Comparison of ENCODE assay signal across 8 cellular contexts in genomic region chr2:54574107-54574859, GRCh38.
A peak's percentile ranks its signal among the peaks of the same experiment; 100 is the strongest.
DNase-seq lines count a peak whose midpoint lies in the region; ATAC-seq and TF ChIP-seq lines count a peak whose summit lies in the region.

No MANE protein-coding gene starts in this region.

- H3K36me3 ChIP-seq in RWPE2 (ENCODE audit: low read depth): peaks cover 12% of the 10 kb centered on the region
- no peaks in the 10 kb centered on the region for H3K36me3 ChIP-seq in lung (ENCODE audit: control insufficient read depth in 2 of 2, insufficient read depth in 2 of 2, low read length in 2 of 2)
- H3K36me3 ChIP-seq in aorta (ENCODE audit: control insufficient read depth in 1 of 2, insufficient read depth in 2 of 2, low read length in 1 of 2): no peaks in the 10 kb centered on the region

- DNase-seq in RWPE2 (ENCODE audit: low spot score) (no peak), lung (ENCODE audit: low spot score) (peak; percentile 32), aorta (no peak), NCI-H2196 (lab: John Stamatoyannopoulos, UW; ENCODE audit: unreplicated experiment) (no peak), glomerular visceral epithelial cell (ENCODE audit: extremely low spot score) (no peak)
- peak; percentile 52 for DNase-seq in activated naive CD8-positive, alpha-beta T cell treated with anti-CD3 and anti-CD28 coated beads, Interleukin-2, amount 50 U/mL, for 24 hours

- intact Hi-C loops in aorta (cut with DNase I): no loop called here

- H3K9me3 ChIP-seq in RWPE2 (ENCODE audit: severe bottlenecking) (no peaks in the 10 kb centered on the region), lung (ENCODE audit: control insufficient read depth in 2 of 2, insufficient read depth in 1 of 2, low read length in 1 of 2) (no peaks in the 10 kb centered on the region), aorta (ENCODE audit: control insufficient read depth, low read length) (no peaks in the 10 kb centered on the region)

- ATAC-seq in GM18861 (IDR thresholded peaks at IDR 0.05; ENCODE audit: unreplicated experiment): peak; percentile 38
- peak; percentile 39 for ATAC-seq in HG03064 (IDR thresholded peaks at IDR 0.05; ENCODE audit: low read depth, unreplicated experiment)
- ATAC-seq in RWPE2 (ENCODE audit: low read depth): no peak
- ATAC-seq in activated naive CD8-positive, alpha-beta T cell treated with anti-CD3 and anti-CD28 coated beads, Interleukin-2, amount 50 U/mL, for 24 hours: peak; percentile 68
- ATAC-seq in lung (ENCODE audit: insufficient read depth, low FRiP score): no peak
- ATAC-seq in aorta (ENCODE audit: low FRiP score): peak; percentile 22

- H3K36me3 Mint-ChIP-seq in activated naive CD8-positive, alpha-beta T cell treated with anti-CD3 and anti-CD28 coated beads, Interleukin-2, amount 50 U/mL, for 24 hours (ENCODE audit: low read depth): peaks cover 8% of the 10 kb centered on the region

- no peak overlapping the region for H3K4me3 ChIP-seq in RWPE2 (ENCODE audit: severe bottlenecking)
- H3K4me3 ChIP-seq in lung: no peak overlapping the region
- no peak overlapping the region for H3K4me3 ChIP-seq in aorta (ENCODE audit: low read length in 2 of 2)

- peaks cover 2% of the 10 kb centered on the region for H3K27me3 Mint-ChIP-seq in activated naive CD8-positive, alpha-beta T cell treated with anti-CD3 and anti-CD28 coated beads, Interleukin-2, amount 50 U/mL, for 24 hours

- no peaks in the 10 kb centered on the region for H3K27me3 ChIP-seq in RWPE2 (ENCODE audit: insufficient read depth, poor library complexity, severe bottlenecking)
- no peaks in the 10 kb centered on the region for H3K27me3 ChIP-seq in lung (ENCODE audit: control insufficient read depth, insufficient read depth)
- H3K27me3 ChIP-seq in aorta (ENCODE audit: control insufficient read depth in 1 of 2, insufficient read depth in 2 of 2, low read length in 1 of 2): no peaks in the 10 kb centered on the region

- H3K27ac ChIP-seq in RWPE2 (ENCODE audit: poor library complexity, severe bottlenecking) (peak overlapping the region; percentile 100), lung (ENCODE audit: low read depth in 1 of 2, low read length in 1 of 2) (peak overlapping the region; percentile 62 to 76), aorta (ENCODE audit: low read depth in 1 of 2, low read length in 2 of 2) (peak overlapping the region in 1 of 2 donors; percentile 51)

- H3K27ac Mint-ChIP-seq in activated naive CD8-positive, alpha-beta T cell treated with anti-CD3 and anti-CD28 coated beads, Interleukin-2, amount 50 U/mL, for 24 hours: peak overlapping the region; percentile 94

- H3K4me1 Mint-ChIP-seq in activated naive CD8-positive, alpha-beta T cell treated with anti-CD3 and anti-CD28 coated beads, Interleukin-2, amount 50 U/mL, for 24 hours: peaks cover 97% of the 10 kb centered on the region

- WGBS in lung, 2 donors: 16 to 31% methylated on average over 9 of the region's 9 CpGs
- WGBS in aorta, 2 donors: 67% methylated on average over 9 of the region's 9 CpGs

- TF ChIP-seq CTCF in RWPE2 (IDR thresholded peaks at IDR 0.05; ENCODE audit: poor library complexity, severe bottlenecking) (no peak), lung (IDR thresholded peaks at IDR 0.05; ENCODE audit: control extremely low read depth, extremely low read depth) (no peak)

- H3K9me3 Mint-ChIP-seq in activated naive CD8-positive, alpha-beta T cell treated with anti-CD3 and anti-CD28 coated beads, Interleukin-2, amount 50 U/mL, for 24 hours: no peaks in the 10 kb centered on the region

- peak overlapping the region; percentile 66 for H3K4me3 Mint-ChIP-seq in activated naive CD8-positive, alpha-beta T cell treated with anti-CD3 and anti-CD28 coated beads, Interleukin-2, amount 50 U/mL, for 24 hours

- H3K4me1 ChIP-seq in RWPE2 (ENCODE audit: insufficient read depth, poor library complexity, severe bottlenecking) (peaks cover 93% of the 10 kb centered on the region), lung (ENCODE audit: control insufficient read depth in 2 of 2, insufficient read depth in 2 of 2, low read length in 2 of 2) (peaks cover 28 to 88% of the 10 kb centered on the region in 2 donors), aorta (ENCODE audit: control insufficient read depth in 1 of 2, insufficient read depth in 2 of 2, low read length in 2 of 2) (peaks cover 18 to 42% of the 10 kb centered on the region in 2 donors)

Comparison
In these comparisons a context has a peak if more than half of its experiments do, and no peak if none do; other contexts are left out.
1. ATAC-seq: peak in GM18861 (single experiment), HG03064 (single experiment), activated naive CD8-positive, alpha-beta T cell treated with anti-CD3 and anti-CD28 coated beads, Interleukin-2, amount 50 U/mL, for 24 hours (single experiment) and aorta (single experiment); none in RWPE2 (single experiment) and lung (single experiment).
2. DNase-seq: peak in activated naive CD8-positive, alpha-beta T cell treated with anti-CD3 and anti-CD28 coated beads, Interleukin-2, amount 50 U/mL, for 24 hours (single experiment) and lung (single experiment); none in RWPE2 (single experiment), aorta (0 of 2), NCI-H2196 (single experiment) and glomerular visceral epithelial cell (single experiment).